ENCODE assay signal across 1 cellular context in the genomic region with DNA sequence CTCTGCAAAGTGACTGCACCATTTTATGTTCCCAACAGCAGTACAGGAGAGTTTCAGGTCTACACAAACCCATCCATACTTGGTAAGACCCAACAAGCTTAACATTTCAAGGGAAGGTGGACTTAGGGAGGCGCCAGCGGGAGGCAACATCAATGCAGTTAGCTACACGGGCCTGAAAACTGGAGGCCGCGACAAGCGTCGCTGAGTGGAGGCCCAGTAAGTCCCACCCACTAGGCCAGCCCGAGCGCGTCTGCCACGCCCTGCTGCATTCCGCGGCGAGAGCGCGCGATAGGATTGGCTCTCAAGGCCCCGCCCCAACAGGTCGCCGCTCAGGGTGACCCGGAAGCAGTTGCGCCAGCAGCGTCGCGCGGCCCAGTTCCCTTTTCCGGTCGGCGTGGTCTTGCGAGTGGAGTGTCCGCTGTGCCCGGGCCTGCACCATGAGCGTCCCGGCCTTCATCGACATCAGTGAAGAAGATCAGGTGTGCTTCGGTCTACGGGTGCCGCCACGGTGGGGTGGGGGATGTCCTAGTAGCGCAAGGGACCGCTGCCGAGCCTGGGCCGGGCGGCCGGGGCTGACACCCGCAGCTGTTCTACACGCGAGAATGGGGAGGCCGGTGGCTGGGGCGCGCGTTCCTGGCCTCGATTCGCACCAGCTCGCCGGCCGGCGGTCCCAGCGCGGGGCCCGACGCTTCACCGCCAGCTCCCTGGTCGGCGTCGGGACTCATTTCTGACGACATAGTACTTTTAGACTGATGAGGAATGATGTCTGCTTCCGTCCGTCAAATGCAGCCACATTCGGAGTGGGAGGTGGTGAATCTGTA.
TF ChIP-seq lines count a peak whose summit lies in the region.

A gene (plus strand): TSS at position 381 of the 821 bp plus-strand sequence. CDS start 57 bp downstream, at position 438.

TF ChIP-seq in HepG2, 621 proteins besides CTCF, POLR2A, EP300 and RAD21 (continued from another document and continues in another):
- TF ChIP-seq, protein P1, sequence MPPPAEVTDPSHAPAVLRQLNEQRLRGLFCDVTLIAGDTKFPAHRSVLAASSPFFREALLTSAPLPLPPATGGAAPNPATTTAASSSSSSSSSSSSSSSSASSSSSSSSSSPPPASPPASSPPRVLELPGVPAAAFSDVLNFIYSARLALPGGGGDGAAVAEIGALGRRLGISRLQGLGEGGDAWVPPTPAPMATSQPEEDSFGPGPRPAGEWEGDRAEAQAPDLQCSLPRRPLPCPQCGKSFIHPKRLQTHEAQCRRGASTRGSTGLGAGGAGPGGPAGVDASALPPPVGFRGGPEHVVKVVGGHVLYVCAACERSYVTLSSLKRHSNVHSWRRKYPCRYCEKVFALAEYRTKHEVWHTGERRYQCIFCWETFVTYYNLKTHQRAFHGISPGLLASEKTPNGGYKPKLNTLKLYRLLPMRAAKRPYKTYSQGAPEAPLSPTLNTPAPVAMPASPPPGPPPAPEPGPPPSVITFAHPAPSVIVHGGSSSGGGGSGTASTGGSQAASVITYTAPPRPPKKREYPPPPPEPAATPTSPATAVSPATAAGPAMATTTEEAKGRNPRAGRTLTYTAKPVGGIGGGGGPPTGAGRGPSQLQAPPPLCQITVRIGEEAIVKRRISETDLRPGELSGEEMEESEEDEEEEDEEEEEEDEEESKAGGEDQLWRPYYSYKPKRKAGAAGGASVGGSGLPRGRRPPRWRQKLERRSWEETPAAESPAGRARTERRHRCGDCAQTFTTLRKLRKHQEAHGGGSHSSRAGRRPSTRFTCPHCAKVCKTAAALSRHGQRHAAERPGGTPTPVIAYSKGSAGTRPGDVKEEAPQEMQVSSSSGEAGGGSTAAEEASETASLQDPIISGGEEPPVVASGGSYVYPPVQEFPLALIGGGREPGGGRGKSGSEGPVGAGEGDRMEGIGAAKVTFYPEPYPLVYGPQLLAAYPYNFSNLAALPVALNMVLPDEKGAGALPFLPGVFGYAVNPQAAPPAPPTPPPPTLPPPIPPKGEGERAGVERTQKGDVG (CRISPR knock-in tag; IDR thresholded peaks at IDR 0.05; ENCODE audit: borderline replicate concordance): 0 out of 2 replicates have a peak, but pooled peaks have one; percentile 25
- TF ChIP-seq TRIM24 (CRISPR knock-in tag; IDR thresholded peaks at IDR 0.05) (no peak), HHEX (CRISPR knock-in tag; IDR thresholded peaks at IDR 0.05) (no peak), ONECUT2 (CRISPR knock-in tag; IDR thresholded peaks at IDR 0.05) (peak; percentile 45; the same call in 1 of the 2 replicates), HMG20A (CRISPR knock-in tag; IDR thresholded peaks at IDR 0.05; ENCODE audit: borderline replicate concordance) (no peak), U2AF2 (IDR thresholded peaks at IDR 0.05; ENCODE audit: low read depth, low read length) (no peak), XBP1 (CRISPR knock-in tag; IDR thresholded peaks at IDR 0.05) (0 out of 2 replicates have a peak, but pooled peaks have one; percentile 60), MED13 (CRISPR knock-in tag; IDR thresholded peaks at IDR 0.05) (0 out of 2 replicates have a peak, but pooled peaks have one; percentile 67), PHF5A (CRISPR knock-in tag; IDR thresholded peaks at IDR 0.05; ENCODE audit: low read depth, unreplicated experiment) (no peak), TMF1 (CRISPR knock-in tag; IDR thresholded peaks at IDR 0.05; ENCODE audit: low read depth) (peak; percentile 81; the same call in 1 of the 2 replicates), ZNF619 (CRISPR knock-in tag; IDR thresholded peaks at IDR 0.05) (peak; percentile 66; the same call in 1 of the 2 replicates), HOXD1 (CRISPR knock-in tag; IDR thresholded peaks at IDR 0.05) (peak; percentile 75; the same call in 1 of the 2 replicates), KLF16 (CRISPR knock-in tag; IDR thresholded peaks at IDR 0.05) (peak in 1 of 2 experiments; percentile 57; a peak in 2 of 4 replicates), ZNF570 (CRISPR knock-in tag; IDR thresholded peaks at IDR 0.05; ENCODE audit: borderline replicate concordance) (no peak), ZNF7 (CRISPR knock-in tag; IDR thresholded peaks at IDR 0.05) (no peak), ZKSCAN8 (CRISPR knock-in tag; IDR thresholded peaks at IDR 0.05; ENCODE audit: borderline replicate concordance) (no peak), SNRNP70 (IDR thresholded peaks at IDR 0.05; ENCODE audit: low read depth, low read length) (no peak), MEIS2 (CRISPR knock-in tag; IDR thresholded peaks at IDR 0.05) (peak; percentile 76; the same call in 1 of the 2 replicates), TOPORS (CRISPR knock-in tag; IDR thresholded peaks at IDR 0.05) (peak; percentile 95), SCMH1 (CRISPR knock-in tag; IDR thresholded peaks at IDR 0.05; ENCODE audit: borderline replicate concordance) (no peak), MYC (CRISPR knock-in tag; IDR thresholded peaks at IDR 0.05; ENCODE audit: borderline replicate concordance) (peak; percentile 98), ELF3 (CRISPR knock-in tag; IDR thresholded peaks at IDR 0.05) (peak; percentile 77), SMARCC2 (IDR thresholded peaks at IDR 0.05) (no peak), RBFOX2 (IDR thresholded peaks at IDR 0.05; ENCODE audit: low read depth, low read length) (peak; percentile 99), FOXK1 (CRISPR knock-in tag; IDR thresholded peaks at IDR 0.05; ENCODE audit: borderline replicate concordance, low read depth) (peak; percentile 81), GATA4 (IDR thresholded peaks at IDR 0.05; ENCODE audit: borderline replicate concordance, low read depth) (no peak), ZNF777 (CRISPR knock-in tag; IDR thresholded peaks at IDR 0.05) (peak; percentile 40; the same call in 1 of the 2 replicates), HOXA9 (CRISPR knock-in tag; IDR thresholded peaks at IDR 0.05; ENCODE audit: borderline replicate concordance) (no peak), NONO (IDR thresholded peaks at IDR 0.05) (no peak), NONO (CRISPR knock-in tag; conservative IDR thresholded peaks at IDR 0.05) (peak; percentile 78; the same call in 1 of the 2 replicates), ZNF567 (CRISPR knock-in tag; IDR thresholded peaks at IDR 0.05; ENCODE audit: borderline replicate concordance) (no peak), KLF13 (CRISPR knock-in tag; IDR thresholded peaks at IDR 0.05) (no peak), DPF2 (CRISPR knock-in tag; IDR thresholded peaks at IDR 0.05; ENCODE audit: borderline replicate concordance, low read depth) (no peak)
- TF ChIP-seq, protein P2, sequence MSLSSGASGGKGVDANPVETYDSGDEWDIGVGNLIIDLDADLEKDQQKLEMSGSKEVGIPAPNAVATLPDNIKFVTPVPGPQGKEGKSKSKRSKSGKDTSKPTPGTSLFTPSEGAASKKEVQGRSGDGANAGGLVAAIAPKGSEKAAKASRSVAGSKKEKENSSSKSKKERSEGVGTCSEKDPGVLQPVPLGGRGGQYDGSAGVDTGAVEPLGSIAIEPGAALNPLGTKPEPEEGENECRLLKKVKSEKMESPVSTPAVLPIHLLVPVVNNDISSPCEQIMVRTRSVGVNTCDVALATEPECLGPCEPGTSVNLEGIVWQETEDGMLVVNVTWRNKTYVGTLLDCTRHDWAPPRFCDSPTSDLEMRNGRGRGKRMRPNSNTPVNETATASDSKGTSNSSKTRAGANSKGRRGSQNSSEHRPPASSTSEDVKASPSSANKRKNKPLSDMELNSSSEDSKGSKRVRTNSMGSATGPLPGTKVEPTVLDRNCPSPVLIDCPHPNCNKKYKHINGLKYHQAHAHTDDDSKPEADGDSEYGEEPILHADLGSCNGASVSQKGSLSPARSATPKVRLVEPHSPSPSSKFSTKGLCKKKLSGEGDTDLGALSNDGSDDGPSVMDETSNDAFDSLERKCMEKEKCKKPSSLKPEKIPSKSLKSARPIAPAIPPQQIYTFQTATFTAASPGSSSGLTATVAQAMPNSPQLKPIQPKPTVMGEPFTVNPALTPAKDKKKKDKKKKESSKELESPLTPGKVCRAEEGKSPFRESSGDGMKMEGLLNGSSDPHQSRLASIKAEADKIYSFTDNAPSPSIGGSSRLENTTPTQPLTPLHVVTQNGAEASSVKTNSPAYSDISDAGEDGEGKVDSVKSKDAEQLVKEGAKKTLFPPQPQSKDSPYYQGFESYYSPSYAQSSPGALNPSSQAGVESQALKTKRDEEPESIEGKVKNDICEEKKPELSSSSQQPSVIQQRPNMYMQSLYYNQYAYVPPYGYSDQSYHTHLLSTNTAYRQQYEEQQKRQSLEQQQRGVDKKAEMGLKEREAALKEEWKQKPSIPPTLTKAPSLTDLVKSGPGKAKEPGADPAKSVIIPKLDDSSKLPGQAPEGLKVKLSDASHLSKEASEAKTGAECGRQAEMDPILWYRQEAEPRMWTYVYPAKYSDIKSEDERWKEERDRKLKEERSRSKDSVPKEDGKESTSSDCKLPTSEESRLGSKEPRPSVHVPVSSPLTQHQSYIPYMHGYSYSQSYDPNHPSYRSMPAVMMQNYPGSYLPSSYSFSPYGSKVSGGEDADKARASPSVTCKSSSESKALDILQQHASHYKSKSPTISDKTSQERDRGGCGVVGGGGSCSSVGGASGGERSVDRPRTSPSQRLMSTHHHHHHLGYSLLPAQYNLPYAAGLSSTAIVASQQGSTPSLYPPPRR (CRISPR knock-in tag; IDR thresholded peaks at IDR 0.05; ENCODE audit: borderline replicate concordance): peak; percentile 43; the same call in 1 of the 2 replicates
- TF ChIP-seq, protein P3, sequence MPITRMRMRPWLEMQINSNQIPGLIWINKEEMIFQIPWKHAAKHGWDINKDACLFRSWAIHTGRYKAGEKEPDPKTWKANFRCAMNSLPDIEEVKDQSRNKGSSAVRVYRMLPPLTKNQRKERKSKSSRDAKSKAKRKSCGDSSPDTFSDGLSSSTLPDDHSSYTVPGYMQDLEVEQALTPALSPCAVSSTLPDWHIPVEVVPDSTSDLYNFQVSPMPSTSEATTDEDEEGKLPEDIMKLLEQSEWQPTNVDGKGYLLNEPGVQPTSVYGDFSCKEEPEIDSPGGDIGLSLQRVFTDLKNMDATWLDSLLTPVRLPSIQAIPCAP (CRISPR knock-in tag; IDR thresholded peaks at IDR 0.05; ENCODE audit: low read depth): no peak
- TF ChIP-seq, protein P4, sequence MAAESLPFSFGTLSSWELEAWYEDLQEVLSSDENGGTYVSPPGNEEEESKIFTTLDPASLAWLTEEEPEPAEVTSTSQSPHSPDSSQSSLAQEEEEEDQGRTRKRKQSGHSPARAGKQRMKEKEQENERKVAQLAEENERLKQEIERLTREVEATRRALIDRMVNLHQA (CRISPR knock-in tag; IDR thresholded peaks at IDR 0.05): no peak
- TF ChIP-seq, protein P5, sequence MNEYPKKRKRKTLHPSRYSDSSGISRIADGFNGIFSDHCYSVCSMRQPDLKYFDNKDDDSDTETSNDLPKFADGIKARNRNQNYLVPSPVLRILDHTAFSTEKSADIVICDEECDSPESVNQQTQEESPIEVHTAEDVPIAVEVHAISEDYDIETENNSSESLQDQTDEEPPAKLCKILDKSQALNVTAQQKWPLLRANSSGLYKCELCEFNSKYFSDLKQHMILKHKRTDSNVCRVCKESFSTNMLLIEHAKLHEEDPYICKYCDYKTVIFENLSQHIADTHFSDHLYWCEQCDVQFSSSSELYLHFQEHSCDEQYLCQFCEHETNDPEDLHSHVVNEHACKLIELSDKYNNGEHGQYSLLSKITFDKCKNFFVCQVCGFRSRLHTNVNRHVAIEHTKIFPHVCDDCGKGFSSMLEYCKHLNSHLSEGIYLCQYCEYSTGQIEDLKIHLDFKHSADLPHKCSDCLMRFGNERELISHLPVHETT (CRISPR knock-in tag; conservative IDR thresholded peaks at IDR 0.05): no peak
- TF ChIP-seq, protein P6, sequence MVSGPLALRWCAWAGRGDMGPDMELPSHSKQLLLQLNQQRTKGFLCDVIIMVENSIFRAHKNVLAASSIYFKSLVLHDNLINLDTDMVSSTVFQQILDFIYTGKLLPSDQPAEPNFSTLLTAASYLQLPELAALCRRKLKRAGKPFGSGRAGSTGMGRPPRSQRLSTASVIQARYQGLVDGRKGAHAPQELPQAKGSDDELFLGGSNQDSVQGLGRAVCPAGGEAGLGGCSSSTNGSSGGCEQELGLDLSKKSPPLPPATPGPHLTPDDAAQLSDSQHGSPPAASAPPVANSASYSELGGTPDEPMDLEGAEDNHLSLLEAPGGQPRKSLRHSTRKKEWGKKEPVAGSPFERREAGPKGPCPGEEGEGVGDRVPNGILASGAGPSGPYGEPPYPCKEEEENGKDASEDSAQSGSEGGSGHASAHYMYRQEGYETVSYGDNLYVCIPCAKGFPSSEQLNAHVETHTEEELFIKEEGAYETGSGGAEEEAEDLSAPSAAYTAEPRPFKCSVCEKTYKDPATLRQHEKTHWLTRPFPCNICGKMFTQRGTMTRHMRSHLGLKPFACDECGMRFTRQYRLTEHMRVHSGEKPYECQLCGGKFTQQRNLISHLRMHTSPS (CRISPR knock-in tag; IDR thresholded peaks at IDR 0.05; ENCODE audit: low read depth): no peak
- TF ChIP-seq, protein P7, sequence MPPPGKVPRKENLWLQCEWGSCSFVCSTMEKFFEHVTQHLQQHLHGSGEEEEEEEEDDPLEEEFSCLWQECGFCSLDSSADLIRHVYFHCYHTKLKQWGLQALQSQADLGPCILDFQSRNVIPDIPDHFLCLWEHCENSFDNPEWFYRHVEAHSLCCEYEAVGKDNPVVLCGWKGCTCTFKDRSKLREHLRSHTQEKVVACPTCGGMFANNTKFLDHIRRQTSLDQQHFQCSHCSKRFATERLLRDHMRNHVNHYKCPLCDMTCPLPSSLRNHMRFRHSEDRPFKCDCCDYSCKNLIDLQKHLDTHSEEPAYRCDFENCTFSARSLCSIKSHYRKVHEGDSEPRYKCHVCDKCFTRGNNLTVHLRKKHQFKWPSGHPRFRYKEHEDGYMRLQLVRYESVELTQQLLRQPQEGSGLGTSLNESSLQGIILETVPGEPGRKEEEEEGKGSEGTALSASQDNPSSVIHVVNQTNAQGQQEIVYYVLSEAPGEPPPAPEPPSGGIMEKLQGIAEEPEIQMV (CRISPR knock-in tag; IDR thresholded peaks at IDR 0.05; ENCODE audit: low read depth): no peak
- TF ChIP-seq, protein P8, sequence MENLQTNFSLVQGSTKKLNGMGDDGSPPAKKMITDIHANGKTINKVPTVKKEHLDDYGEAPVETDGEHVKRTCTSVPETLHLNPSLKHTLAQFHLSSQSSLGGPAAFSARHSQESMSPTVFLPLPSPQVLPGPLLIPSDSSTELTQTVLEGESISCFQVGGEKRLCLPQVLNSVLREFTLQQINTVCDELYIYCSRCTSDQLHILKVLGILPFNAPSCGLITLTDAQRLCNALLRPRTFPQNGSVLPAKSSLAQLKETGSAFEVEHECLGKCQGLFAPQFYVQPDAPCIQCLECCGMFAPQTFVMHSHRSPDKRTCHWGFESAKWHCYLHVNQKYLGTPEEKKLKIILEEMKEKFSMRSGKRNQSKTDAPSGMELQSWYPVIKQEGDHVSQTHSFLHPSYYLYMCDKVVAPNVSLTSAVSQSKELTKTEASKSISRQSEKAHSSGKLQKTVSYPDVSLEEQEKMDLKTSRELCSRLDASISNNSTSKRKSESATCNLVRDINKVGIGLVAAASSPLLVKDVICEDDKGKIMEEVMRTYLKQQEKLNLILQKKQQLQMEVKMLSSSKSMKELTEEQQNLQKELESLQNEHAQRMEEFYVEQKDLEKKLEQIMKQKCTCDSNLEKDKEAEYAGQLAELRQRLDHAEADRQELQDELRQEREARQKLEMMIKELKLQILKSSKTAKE (CRISPR knock-in tag; IDR thresholded peaks at IDR 0.05; ENCODE audit: borderline replicate concordance): no peak
- TF ChIP-seq, protein P9, sequence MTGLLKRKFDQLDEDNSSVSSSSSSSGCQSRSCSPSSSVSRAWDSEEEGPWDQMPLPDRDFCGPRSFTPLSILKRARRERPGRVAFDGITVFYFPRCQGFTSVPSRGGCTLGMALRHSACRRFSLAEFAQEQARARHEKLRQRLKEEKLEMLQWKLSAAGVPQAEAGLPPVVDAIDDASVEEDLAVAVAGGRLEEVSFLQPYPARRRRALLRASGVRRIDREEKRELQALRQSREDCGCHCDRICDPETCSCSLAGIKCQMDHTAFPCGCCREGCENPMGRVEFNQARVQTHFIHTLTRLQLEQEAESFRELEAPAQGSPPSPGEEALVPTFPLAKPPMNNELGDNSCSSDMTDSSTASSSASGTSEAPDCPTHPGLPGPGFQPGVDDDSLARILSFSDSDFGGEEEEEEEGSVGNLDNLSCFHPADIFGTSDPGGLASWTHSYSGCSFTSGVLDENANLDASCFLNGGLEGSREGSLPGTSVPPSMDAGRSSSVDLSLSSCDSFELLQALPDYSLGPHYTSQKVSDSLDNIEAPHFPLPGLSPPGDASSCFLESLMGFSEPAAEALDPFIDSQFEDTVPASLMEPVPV (CRISPR knock-in tag; IDR thresholded peaks at IDR 0.05): peak; percentile 87
